In genomic region chrX:50375481-50376267, GRCh38 we compare ENCODE assay signal across 28 cellular contexts.
"Had no signal": no experiment of that assay in that cellular context is flagged by ENCODE, and none has a peak within 500 bp of the region (broad histone marks: within the 10 kb centered on the region; RNA-seq: fewer than 3 reads in every experiment).

No MANE protein-coding gene starts in this region.

- H3K9me3 ChIP-seq: heart right ventricle, left lung, lower lobe of right lung, ovary, spleen, stomach, testis, thyroid gland, upper lobe of right lung had no signal

- ATAC-seq: heart right ventricle; left cardiac atrium; left lung; lower lobe of right lung; naive thymus-derived CD4-positive, alpha-beta T cell; natural killer cell treated with Interleukin-12 subunit alpha and Interleukin-12 subunit beta and Interleukin-15 and Interleukin-18, amount 100 ng/mL, for 72 hours; right cardiac atrium; sciatic nerve; stimulated activated memory B cell treated with anti-CD40 and anti-IgM and Interleukin-4, amounts not matched to agents 10 μg/mL and 1 μg/mL and 100 μg/mL, for 72 hours; stimulated activated naive CD8-positive, alpha-beta T cell treated with anti-CD3 and anti-CD28 coated beads, Interleukin-15, Interleukin-2, amounts not matched to agents 100 U/mL and 50 U/mL, for 24 hours; upper lobe of right lung had no signal

- H3K4me1 ChIP-seq: heart right ventricle, left lung, lower lobe of right lung, spleen, stomach, testis, thyroid gland, upper lobe of right lung had no signal

- H3K36me3 ChIP-seq: heart right ventricle, left lung, lower lobe of right lung, ovary, spleen, stomach, thyroid gland, upper lobe of right lung had no signal

- H3K27ac ChIP-seq: heart right ventricle, left lung, lower lobe of right lung, ovary, skin epidermis, spleen, stomach, testis, thyroid gland, upper lobe of right lung had no signal

- FAIRE-seq: keratinocyte, urothelium cell line had no signal

- H3K27me3 ChIP-seq: ovary, testis, thyroid gland, upper lobe of right lung had no signal

- H3K4me3 ChIP-seq: heart right ventricle, left lung, lower lobe of right lung, ovary, skin epidermis, spleen, stomach, testis, thyroid gland, upper lobe of right lung had no signal

- DNase-seq: heart right ventricle; hippocampal formation; kidney glomerular epithelial cell; left cardiac atrium; left lung; lower lobe of right lung; mammary epithelial cell; mesenchymal stem cell; naive thymus-derived CD4-positive, alpha-beta T cell; ovary; retina; right cardiac atrium; spleen; stimulated activated CD4-positive, alpha-beta T cell treated with anti-CD3 and anti-CD28 coated beads, Interleukin-2, amount 100 ng/mL, for 48 hours; stimulated activated CD4-positive, alpha-beta T cell treated with anti-CD3 and anti-CD28 coated beads, Interleukin-4, amount 100 ng/mL, for 4 hours; stimulated activated CD8-positive, alpha-beta memory T cell treated with anti-CD3 and anti-CD28 coated beads, Interleukin-4, amount 100 ng/mL, for 48 hours; stimulated activated naive CD8-positive, alpha-beta T cell treated with anti-CD3 and anti-CD28 coated beads, Interleukin-15, Interleukin-2, amounts not matched to agents 100 U/mL and 50 U/mL, for 24 hours; stomach; testis; thyroid gland; trophoblast cell; upper lobe of right lung had no signal
